8 cellular contexts compared by ENCODE assay signal in the genomic region with DNA sequence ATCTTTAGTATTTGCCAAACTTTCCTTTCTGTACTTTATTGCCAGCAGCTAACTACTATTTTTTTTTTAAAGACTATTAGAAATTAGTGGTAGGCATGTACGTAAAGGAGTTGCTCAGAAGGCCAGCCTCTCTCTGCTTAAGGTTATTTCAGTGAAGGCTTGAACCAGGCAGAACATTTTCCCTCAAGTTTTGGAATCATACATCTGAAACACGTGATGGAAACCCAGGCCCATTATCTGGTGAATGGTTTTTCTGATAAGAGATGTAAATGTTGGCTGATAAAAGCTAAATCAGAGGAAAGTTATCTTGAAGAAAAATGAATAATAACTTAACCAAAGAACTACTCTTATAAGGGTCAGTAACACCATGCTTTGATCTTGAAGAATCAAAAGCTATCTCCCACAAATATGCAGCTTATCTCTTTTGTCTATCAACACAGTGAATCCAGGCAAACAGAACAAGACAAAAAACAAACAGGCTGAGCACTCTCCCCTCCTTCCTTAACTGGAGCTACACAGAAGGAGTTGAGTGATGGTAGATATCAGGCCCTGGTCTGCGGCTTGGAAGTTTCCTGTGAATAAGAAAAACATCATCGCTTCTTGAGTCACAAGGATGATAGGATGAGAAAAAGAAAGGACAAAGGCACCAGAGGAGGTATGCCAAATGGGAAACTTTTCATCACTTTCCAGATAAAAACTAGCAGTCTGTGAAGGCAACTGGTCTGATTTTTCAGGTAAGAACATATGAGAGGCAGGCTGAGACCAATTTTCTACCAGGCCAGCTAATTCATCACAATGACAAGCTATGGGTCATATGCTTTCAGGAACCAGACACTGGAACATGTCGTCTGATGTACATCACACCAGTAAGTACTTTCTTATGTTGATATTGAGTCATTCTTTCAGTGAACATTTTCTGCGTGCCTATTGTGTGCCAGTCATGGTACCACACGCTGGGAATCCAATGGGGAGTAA.
DNase-seq lines count a peak whose midpoint lies in the region; ATAC-seq, FAIRE-seq and TF ChIP-seq lines count a peak whose summit lies in the region.

No MANE protein-coding gene starts in this region.

- H4K20me1 ChIP-seq in OCI-LY1 (ENCODE audit: insufficient read depth, low read length) = no peaks in the 10 kb centered on the region

- H3K4me2 ChIP-seq in OCI-LY1 (ENCODE audit: low read length) = peak overlapping the region; percentile 60

- DNase-seq in CMK (ENCODE audit: low read depth) (peak; percentile 78), mesothelial cell of epicardium (ENCODE audit: low spot score in 2 of 2, unreplicated experiment in 2 of 2) (no peak), NCI-H510A treated with DMSO at 0.1 percent for 48 hours (lab: John Stamatoyannopoulos, UW) (no peak), urothelium cell line (ENCODE audit: low spot score) (no peak), AML-193 (lab: John Stamatoyannopoulos, UW) (no peak)
- DNase-seq in activated naive CD8-positive, alpha-beta T cell treated with anti-CD3 and anti-CD28 coated beads, Interleukin-2, amount 10 ng/mL, durations not matched to agents 7 days and 5 days = no peak

- POLR2A ChIA-PET in activated naive CD8-positive, alpha-beta T cell treated with anti-CD3 and anti-CD28 coated beads, Interleukin-2, amount 10 ng/mL, durations not matched to agents 7 days and 5 days (lab: Charles Lee) = interaction anchor here (0.6 to 10.7 kb wide), 20 partner anchors 10 to 727 kb away, joined by 3 to 223 read pairs (median 8); a partner anchor contains a TSS

- peaks cover 4% of the 10 kb centered on the region for H3K9me3 Mint-ChIP-seq in activated naive CD8-positive, alpha-beta T cell treated with anti-CD3 and anti-CD28 coated beads, Interleukin-2, amount 10 ng/mL, durations not matched to agents 7 days and 5 days
- H3K9me3 Mint-ChIP-seq in mesothelial cell of epicardium = peaks cover 5% of the 10 kb centered on the region

- H3K27ac ChIP-seq in OCI-LY1 (ENCODE audit: low read depth, low read length, poor library complexity, severe bottlenecking) = peak overlapping the region; percentile 96

- H3K4me1 ChIP-seq in OCI-LY1 (ENCODE audit: insufficient read depth, low read length, severe bottlenecking) = peaks cover 59% of the 10 kb centered on the region

- H3K27ac Mint-ChIP-seq in activated naive CD8-positive, alpha-beta T cell treated with anti-CD3 and anti-CD28 coated beads, Interleukin-2, amount 10 ng/mL, durations not matched to agents 7 days and 5 days = peak overlapping the region; percentile 95
- peak overlapping the region; percentile 95 for H3K27ac Mint-ChIP-seq in mesothelial cell of epicardium

- peak overlapping the region; percentile 88 for H3K4me3 Mint-ChIP-seq in activated naive CD8-positive, alpha-beta T cell treated with anti-CD3 and anti-CD28 coated beads, Interleukin-2, amount 10 ng/mL, durations not matched to agents 7 days and 5 days
- peak overlapping the region; percentile 51 for H3K4me3 Mint-ChIP-seq in mesothelial cell of epicardium

- no peaks in the 10 kb centered on the region for H3K79me2 ChIP-seq in OCI-LY1 (ENCODE audit: insufficient read depth, low read length)

- peaks cover 13% of the 10 kb centered on the region for H3K36me3 Mint-ChIP-seq in activated naive CD8-positive, alpha-beta T cell treated with anti-CD3 and anti-CD28 coated beads, Interleukin-2, amount 10 ng/mL, durations not matched to agents 7 days and 5 days
- peaks cover 6% of the 10 kb centered on the region for H3K36me3 Mint-ChIP-seq in mesothelial cell of epicardium

- no peaks in the 10 kb centered on the region for H3K9me3 ChIP-seq in OCI-LY1 (ENCODE audit: low read length)

- TF ChIP-seq CTCF in OCI-LY1 (IDR thresholded peaks at IDR 0.05; ENCODE audit: low read length) (no peak), mesothelial cell of epicardium (IDR thresholded peaks at IDR 0.05; ENCODE audit: unreplicated experiment) (no peak)

- peak overlapping the region; percentile 77; the same call in 1 of the 2 replicates for H2AFZ ChIP-seq in OCI-LY1 (ENCODE audit: low read length)

- H3K27me3 Mint-ChIP-seq in activated naive CD8-positive, alpha-beta T cell treated with anti-CD3 and anti-CD28 coated beads, Interleukin-2, amount 10 ng/mL, durations not matched to agents 7 days and 5 days = no peaks in the 10 kb centered on the region
- H3K27me3 Mint-ChIP-seq in mesothelial cell of epicardium (ENCODE audit: low read depth) = no peaks in the 10 kb centered on the region

- no peaks in the 10 kb centered on the region for H3F3A ChIP-seq in OCI-LY1 (ENCODE audit: insufficient read depth, low read length)

- H3K9ac ChIP-seq in OCI-LY1 (ENCODE audit: low read length) = peak overlapping the region; percentile 41; the same call in 1 of the 2 replicates

- peak; percentile 41 for ATAC-seq in activated naive CD8-positive, alpha-beta T cell treated with anti-CD3 and anti-CD28 coated beads, Interleukin-2, amount 10 ng/mL, durations not matched to agents 7 days and 5 days (ENCODE audit: low read depth)
- no peak for ATAC-seq in HG03521 (IDR thresholded peaks at IDR 0.05; ENCODE audit: unreplicated experiment)

- no peak for FAIRE-seq in urothelium cell line (lab: Jason Lieb, UNC)

- peak overlapping the region; percentile 25 for H3K4me3 ChIP-seq in OCI-LY1 (ENCODE audit: low read depth, low read length, poor library complexity, severe bottlenecking)

- no peaks in the 10 kb centered on the region for H3K9me2 ChIP-seq in OCI-LY1 (ENCODE audit: low read depth, low read length)

- H3K4me1 Mint-ChIP-seq in activated naive CD8-positive, alpha-beta T cell treated with anti-CD3 and anti-CD28 coated beads, Interleukin-2, amount 10 ng/mL, durations not matched to agents 7 days and 5 days = peaks cover 61% of the 10 kb centered on the region
- H3K4me1 Mint-ChIP-seq in mesothelial cell of epicardium = peaks cover 66% of the 10 kb centered on the region

- H3K36me3 ChIP-seq in OCI-LY1 (ENCODE audit: insufficient read depth, low read length) = no peaks in the 10 kb centered on the region

- H3K27me3 ChIP-seq in OCI-LY1 (ENCODE audit: insufficient read depth, low read length) = no peaks in the 10 kb centered on the region
